In genomic region chr1:84581648-84582047, GRCh38 we compare ENCODE assay signal across 1 cellular context.
TF ChIP-seq lines count a peak whose summit lies in the region.

No MANE protein-coding gene starts in this region.

TF ChIP-seq in K562, 482 proteins besides CTCF, POLR2A, EP300 and RAD21:
- TF ChIP-seq TAL1 (IDR thresholded peaks at IDR 0.05) (peak; percentile 9; the same call in 1 of the 2 replicates), CBFA2T3 (IDR thresholded peaks at IDR 0.05) (peak; percentile 58), TCF3 (CRISPR knock-in tag; IDR thresholded peaks at IDR 0.05) (peak; percentile 20; the same call in 1 of the 2 replicates), ZNF318 (IDR thresholded peaks at IDR 0.05; ENCODE audit: borderline replicate concordance in 1 of 2, low read depth in 1 of 2) (no peak), CBFA2T2 (conservative IDR thresholded peaks at IDR 0.05) (peak; percentile 39; the same call in 1 of the 2 replicates), TOE1 (IDR thresholded peaks at IDR 0.05; ENCODE audit: borderline replicate concordance) (no peak), TOE1 (CRISPR knock-in tag; IDR thresholded peaks at IDR 0.05; ENCODE audit: borderline replicate concordance, low read depth) (no peak)
